ENCODE assay signal across 24 cellular contexts in genomic region chr1:61246001-61246400, GRCh38.
"Had no signal": no experiment of that assay in that cellular context is flagged by ENCODE, and none has a peak within 500 bp of the region (broad histone marks: within the 10 kb centered on the region; RNA-seq: fewer than 3 reads in every experiment).

No MANE protein-coding gene starts in this region.

- H3K4me3 Mint-ChIP-seq: activated B cell treated with CpG ODN at 0.5 μM for 24 hours; activated naive CD4-positive, alpha-beta T cell treated with anti-CD3 and anti-CD28 coated beads for 36 hours; activated naive CD8-positive, alpha-beta T cell treated with anti-CD3 and anti-CD28 coated beads, Interleukin-2, amount 10 ng/mL, durations not matched to agents 7 days and 5 days; central memory CD8-positive, alpha-beta T cell; effector memory CD8-positive, alpha-beta T cell; naive thymus-derived CD4-positive, alpha-beta T cell; neural progenitor cell had no signal

- H3K27me3 Mint-ChIP-seq: activated B cell treated with CpG ODN at 0.5 μM for 24 hours; central memory CD8-positive, alpha-beta T cell; effector memory CD8-positive, alpha-beta T cell had no signal

- DNase-seq: activated B cell treated with CpG ODN at 0.5 μM for 24 hours; activated CD4-positive, alpha-beta T cell treated with anti-CD3 and anti-CD28 coated beads for 4 hours; activated CD4-positive, alpha-beta T cell treated with anti-CD3 and anti-CD28 coated beads, Interleukin-2, amount 50 U/mL, for 48 hours; activated effector memory CD4-positive, alpha-beta T cell treated with Interleukin-2 at 50 U/mL for 16 hours; activated naive CD4-positive, alpha-beta T cell treated with anti-CD3 and anti-CD28 coated beads for 36 hours; activated naive CD8-positive, alpha-beta T cell treated with anti-CD3 and anti-CD28 coated beads, Interleukin-2, amount 10 ng/mL, durations not matched to agents 7 days and 5 days; activated T-cell treated with anti-CD3 and anti-CD28 coated beads, Interleukin-2, amount 50 U/mL, for 48 hours; amniotic stem cell; dorsolateral prefrontal cortex; effector memory CD8-positive, alpha-beta T cell; foreskin melanocyte; hippocampal formation; kidney glomerular epithelial cell; left ventricle myocardium inferior; naive thymus-derived CD4-positive, alpha-beta T cell; posterior cingulate gyrus; sigmoid colon; stimulated activated CD4-positive, alpha-beta T cell treated with anti-CD3 and anti-CD28 coated beads, Interleukin-4, amount 100 ng/mL, for 1 hour; stimulated activated naive CD8-positive, alpha-beta T cell treated with anti-CD3 and anti-CD28 coated beads, Interleukin-15, Interleukin-2, amounts not matched to agents 100 U/mL and 50 U/mL, for 24 hours; T1000; upper lobe of left lung had no signal

- H3K36me3 Mint-ChIP-seq: activated naive CD8-positive, alpha-beta T cell treated with anti-CD3 and anti-CD28 coated beads, Interleukin-2, amount 10 ng/mL, durations not matched to agents 7 days and 5 days; neural progenitor cell had no signal

- ATAC-seq: effector memory CD8-positive, alpha-beta T cell; esophagus mucosa; naive thymus-derived CD4-positive, alpha-beta T cell; stimulated activated naive CD8-positive, alpha-beta T cell treated with anti-CD3 and anti-CD28 coated beads, Interleukin-15, Interleukin-2, amounts not matched to agents 100 U/mL and 50 U/mL, for 24 hours had no signal

- H3K27ac Mint-ChIP-seq: activated B cell treated with CpG ODN at 0.5 μM for 24 hours; activated naive CD4-positive, alpha-beta T cell treated with anti-CD3 and anti-CD28 coated beads for 36 hours; activated naive CD8-positive, alpha-beta T cell treated with anti-CD3 and anti-CD28 coated beads, Interleukin-2, amount 10 ng/mL, durations not matched to agents 7 days and 5 days; effector memory CD8-positive, alpha-beta T cell; naive thymus-derived CD4-positive, alpha-beta T cell; neural progenitor cell had no signal

- H3K9me3 Mint-ChIP-seq: activated B cell treated with CpG ODN at 0.5 μM for 24 hours; activated naive CD4-positive, alpha-beta T cell treated with anti-CD3 and anti-CD28 coated beads for 36 hours; activated naive CD8-positive, alpha-beta T cell treated with anti-CD3 and anti-CD28 coated beads, Interleukin-2, amount 10 ng/mL, durations not matched to agents 7 days and 5 days; central memory CD8-positive, alpha-beta T cell; effector memory CD8-positive, alpha-beta T cell; naive thymus-derived CD4-positive, alpha-beta T cell had no signal

- H3K4me1 Mint-ChIP-seq: activated B cell treated with CpG ODN at 0.5 μM for 24 hours; central memory CD8-positive, alpha-beta T cell had no signal
